16 cellular contexts compared by ENCODE assay signal in the genomic region with DNA sequence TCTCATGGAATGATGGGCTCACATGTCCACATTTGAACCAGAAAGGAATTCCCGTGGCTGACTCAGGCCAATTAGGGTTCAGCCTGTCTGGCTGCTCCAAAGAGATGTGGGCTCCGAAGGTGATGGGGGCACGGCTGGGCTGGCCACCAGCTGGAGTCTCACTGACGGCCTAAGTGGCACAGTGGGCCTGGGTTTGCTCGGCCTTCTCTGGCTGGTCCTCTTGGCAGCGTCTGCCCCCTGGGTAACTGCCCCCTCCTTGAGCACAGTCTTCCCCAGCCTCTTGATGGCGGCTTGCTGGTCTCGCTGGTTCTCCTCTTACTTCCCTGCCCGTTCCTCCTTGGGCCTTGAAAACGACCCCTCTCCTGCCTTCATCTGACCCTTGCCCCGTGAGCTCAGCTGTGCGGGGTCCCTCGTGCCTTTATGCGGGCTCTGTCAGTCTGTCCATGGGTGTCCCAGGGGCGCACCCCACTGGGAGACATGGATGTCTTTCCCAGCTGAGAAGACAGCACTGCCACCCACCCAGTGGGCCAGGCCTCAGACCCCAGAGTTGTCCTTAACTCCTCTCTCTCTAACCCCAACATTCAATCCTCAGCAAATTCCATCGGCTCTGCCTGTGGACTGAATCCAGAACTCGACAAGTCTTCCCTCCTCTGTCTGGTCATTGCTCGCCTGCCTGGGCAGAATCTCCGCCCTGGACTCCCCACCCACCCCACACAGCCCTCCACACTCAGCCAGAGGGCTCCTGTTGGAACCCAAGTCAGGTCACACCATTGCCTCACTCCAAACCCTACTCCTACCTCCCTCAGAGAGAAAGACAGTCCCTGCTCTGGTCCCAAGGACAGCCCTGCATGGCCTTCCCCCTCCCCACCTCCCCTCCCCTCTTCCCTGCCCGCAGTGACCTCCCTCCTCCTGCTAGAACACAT.
DNase-seq lines count a peak whose midpoint lies in the region; ATAC-seq and TF ChIP-seq lines count a peak whose summit lies in the region.
"Had no signal": no experiment of that assay in that cellular context is flagged by ENCODE, and none has a peak within 500 bp of the region (broad histone marks: within the 10 kb centered on the region; RNA-seq: fewer than 3 reads in every experiment).

No MANE protein-coding gene starts in this region.

- intact Hi-C loops in natural killer cell (cut with micrococcal nuclease), result no loop called here
- intact Hi-C loops in upper lobe of right lung (cut with DNase I), result loop anchor here (10.0 kb wide), 1 partner anchor 105 kb away; no protein-coding TSS in a partner anchor

- peaks cover 29 to 42% of the 10 kb centered on the region in 2 donors for H3K4me1 Mint-ChIP-seq in natural killer cell treated with Interleukin-12 subunit alpha and Interleukin-12 subunit beta and Interleukin-15 and Interleukin-18, amount 100 ng/mL, for 72 hours (ENCODE audit: low read depth in 2 of 2)
- H3K4me1 Mint-ChIP-seq in natural killer cell (peaks cover 0 to 27% of the 10 kb centered on the region in 2 donors), neural crest cell (peaks cover 12% of the 10 kb centered on the region)

- peaks cover 19% of the 10 kb centered on the region in 2 donors for H3K27me3 Mint-ChIP-seq in natural killer cell treated with Interleukin-12 subunit alpha and Interleukin-12 subunit beta and Interleukin-15 and Interleukin-18, amount 100 ng/mL, for 72 hours
- H3K27me3 Mint-ChIP-seq in natural killer cell (ENCODE audit: low read depth in 2 of 2) (peaks cover 26 to 27% of the 10 kb centered on the region in 2 donors), neural crest cell (ENCODE audit: low read depth) (no peaks in the 10 kb centered on the region)

- peak overlapping the region; percentile 28 to 41 for H3K27ac Mint-ChIP-seq in natural killer cell treated with Interleukin-12 subunit alpha and Interleukin-12 subunit beta and Interleukin-15 and Interleukin-18, amount 100 ng/mL, for 72 hours
- H3K27ac Mint-ChIP-seq in natural killer cell (no peak overlapping the region), neural crest cell (ENCODE audit: unreplicated experiment) (peak overlapping the region; percentile 14)
- H3K27ac Mint-ChIP-seq: CD4-positive, alpha-beta memory T cell had no signal

- no peak for TF ChIP-seq CTCF in natural killer cell (IDR thresholded peaks at IDR 0.05)
- TF ChIP-seq CTCF in neural crest cell (conservative IDR thresholded peaks at IDR 0.05), result no peak
- TF ChIP-seq CTCF in upper lobe of right lung (IDR thresholded peaks at IDR 0.05), result no peak

- H3K4me1 ChIP-seq in upper lobe of right lung, result peaks cover 44% of the 10 kb centered on the region

- peak overlapping the region; percentile 42 for H3K27ac ChIP-seq in upper lobe of right lung
- H3K27ac ChIP-seq: Peyer's patch, SJCRH30 had no signal

- no peaks in the 10 kb centered on the region for H3K9me3 ChIP-seq in upper lobe of right lung
- H3K9me3 ChIP-seq: Peyer's patch, SJCRH30 had no signal

- H3K27me3 ChIP-seq in upper lobe of right lung, result no peaks in the 10 kb centered on the region
- H3K27me3 ChIP-seq: Peyer's patch had no signal

- H3K36me3 Mint-ChIP-seq in natural killer cell treated with Interleukin-12 subunit alpha and Interleukin-12 subunit beta and Interleukin-15 and Interleukin-18, amount 100 ng/mL, for 72 hours, result no peaks in the 10 kb centered on the region
- H3K36me3 Mint-ChIP-seq in natural killer cell (no peaks in the 10 kb centered on the region), neural crest cell (ENCODE audit: low read depth) (no peaks in the 10 kb centered on the region)
- H3K36me3 Mint-ChIP-seq: CD4-positive, alpha-beta memory T cell had no signal

- no peak for DNase-seq in natural killer cell treated with Interleukin-12 subunit alpha and Interleukin-12 subunit beta and Interleukin-15 and Interleukin-18, amount 100 ng/mL, for 72 hours (ENCODE audit: low spot score)
- DNase-seq in natural killer cell, result no peak
- peak; percentile 45 for DNase-seq in RPMI7951 (ENCODE audit: low read depth)
- no peak for DNase-seq in neural crest cell (ENCODE audit: low read depth, low spot score)
- DNase-seq in upper lobe of right lung, result no peak
- no peak for DNase-seq in LoVo (ENCODE audit: low spot score)
- no peak for DNase-seq in DMS53 (lab: John Stamatoyannopoulos, UW)
- DNase-seq: CD4-positive, alpha-beta memory T cell; Karpas-422; MV-4-11; NCI-H1436; NCI-H2029 treated with DMSO at 0.1 percent for 48 hours; NCI-H510A treated with DMSO at 0.1 percent for 48 hours; Peyer's patch; SJCRH30 had no signal

- no peaks in the 10 kb centered on the region for H3K9me3 Mint-ChIP-seq in natural killer cell treated with Interleukin-12 subunit alpha and Interleukin-12 subunit beta and Interleukin-15 and Interleukin-18, amount 100 ng/mL, for 72 hours
- H3K9me3 Mint-ChIP-seq in natural killer cell, result no peaks in the 10 kb centered on the region
- H3K9me3 Mint-ChIP-seq in neural crest cell, result no peaks in the 10 kb centered on the region
- H3K9me3 Mint-ChIP-seq: CD4-positive, alpha-beta memory T cell had no signal

- H3K4me3 Mint-ChIP-seq in natural killer cell treated with Interleukin-12 subunit alpha and Interleukin-12 subunit beta and Interleukin-15 and Interleukin-18, amount 100 ng/mL, for 72 hours, result no peak overlapping the region
- no peak overlapping the region for H3K4me3 Mint-ChIP-seq in natural killer cell
- no peak overlapping the region for H3K4me3 Mint-ChIP-seq in neural crest cell

- ATAC-seq in natural killer cell treated with Interleukin-12 subunit alpha and Interleukin-12 subunit beta and Interleukin-15 and Interleukin-18, amount 100 ng/mL, for 72 hours, result no peak
- ATAC-seq in natural killer cell (no peak), upper lobe of right lung (peak; percentile 5), HG03442 (IDR thresholded peaks at IDR 0.05; ENCODE audit: unreplicated experiment) (no peak)

- peak overlapping the region; percentile 21 for H3K4me3 ChIP-seq in upper lobe of right lung
- H3K4me3 ChIP-seq: Peyer's patch, SJCRH30 had no signal

- H3K36me3 ChIP-seq in upper lobe of right lung, result no peaks in the 10 kb centered on the region
- H3K36me3 ChIP-seq: Peyer's patch, SJCRH30 had no signal

Comparison
In these comparisons a context has a peak if more than half of its experiments do, and no peak if none do; other contexts are left out.
1. H3K27ac Mint-ChIP-seq: peak in natural killer cell treated with Interleukin-12 subunit alpha and Interleukin-12 subunit beta and Interleukin-15 and Interleukin-18, amount 100 ng/mL, for 72 hours (2 of 2) and neural crest cell (single experiment); none in natural killer cell (0 of 2).